Comparison of ENCODE assay signal across 1 cellular context in genomic region chr6:89352329-89353117, GRCh38.
TF ChIP-seq lines count a peak whose summit lies in the region.

Gene UBE2J1 (minus strand): TSS chr6:89352722. CDS start chr6:89352569, 153 bp downstream.

TF ChIP-seq in HepG2, 621 proteins besides CTCF, POLR2A, EP300 and RAD21 (continued from another document and continues in another):
- 0 out of 2 replicates have a peak, but pooled peaks have one; percentile 10 for TF ChIP-seq HMGXB3 (CRISPR knock-in tag; IDR thresholded peaks at IDR 0.05; ENCODE audit: borderline replicate concordance)
- 0 out of 2 replicates have a peak, but pooled peaks have one; percentile 56 for TF ChIP-seq ZNF615 (CRISPR knock-in tag; IDR thresholded peaks at IDR 0.05; ENCODE audit: borderline replicate concordance)
- TF ChIP-seq GABPA (IDR thresholded peaks at IDR 0.05; ENCODE audit: low read depth, low read length): no peak; the same call in 1 of the 2 replicates
- no peak for TF ChIP-seq GABPA (CRISPR knock-in tag; IDR thresholded peaks at IDR 0.05; ENCODE audit: low read depth)
- TF ChIP-seq TP53 (CRISPR knock-in tag; conservative IDR thresholded peaks at IDR 0.05): no peak
- TF ChIP-seq GPN1 (CRISPR knock-in tag; IDR thresholded peaks at IDR 0.05; ENCODE audit: borderline replicate concordance): no peak; the same call in 1 of the 2 replicates
- TF ChIP-seq ATF6 (CRISPR knock-in tag; conservative IDR thresholded peaks at IDR 0.05): no peak
- TF ChIP-seq ZBTB1 (CRISPR knock-in tag; IDR thresholded peaks at IDR 0.05; ENCODE audit: borderline replicate concordance): peak; percentile 71; the same call in 1 of the 2 replicates
- 0 out of 2 replicates have a peak, but pooled peaks have one; percentile 42 for TF ChIP-seq SAFB2 (CRISPR knock-in tag; IDR thresholded peaks at IDR 0.05; ENCODE audit: borderline replicate concordance, low read depth)
- TF ChIP-seq DR1 (CRISPR knock-in tag; IDR thresholded peaks at IDR 0.05): no peak; the same call in 1 of the 2 replicates
- TF ChIP-seq MYC (CRISPR knock-in tag; IDR thresholded peaks at IDR 0.05; ENCODE audit: borderline replicate concordance): peak; percentile 73
- peak; percentile 70 for TF ChIP-seq ZNF350 (CRISPR knock-in tag; IDR thresholded peaks at IDR 0.05; ENCODE audit: borderline replicate concordance, low read depth)
- no peak for TF ChIP-seq U2AF2 (IDR thresholded peaks at IDR 0.05; ENCODE audit: low read depth, low read length)
- peak; percentile 65; the same call in 1 of the 2 replicates for TF ChIP-seq ZBTB10 (CRISPR knock-in tag; IDR thresholded peaks at IDR 0.05; ENCODE audit: borderline replicate concordance)
- no peak for TF ChIP-seq GTF2F1 (IDR thresholded peaks at IDR 0.05; ENCODE audit: low read length)
- TF ChIP-seq ZNF354B (CRISPR knock-in tag; IDR thresholded peaks at IDR 0.05): no peak
- TF ChIP-seq DBP (CRISPR knock-in tag; IDR thresholded peaks at IDR 0.05; ENCODE audit: not compliant biosample characterization): no peak
- 0 out of 2 replicates have a peak, but pooled peaks have one; percentile 46 for TF ChIP-seq REL (CRISPR knock-in tag; conservative IDR thresholded peaks at IDR 0.05)
- TF ChIP-seq HIVEP1 (CRISPR knock-in tag; IDR thresholded peaks at IDR 0.05): no peak
- TF ChIP-seq DRAP1 (CRISPR knock-in tag; IDR thresholded peaks at IDR 0.05): 0 out of 2 replicates have a peak, but pooled peaks have one; percentile 50
- TF ChIP-seq ZNF3 (CRISPR knock-in tag; IDR thresholded peaks at IDR 0.05): no peak
- TF ChIP-seq HES4 (CRISPR knock-in tag; IDR thresholded peaks at IDR 0.05; ENCODE audit: borderline replicate concordance): peak; percentile 69; the same call in 1 of the 2 replicates
- no peak for TF ChIP-seq ZNF770 (CRISPR knock-in tag; IDR thresholded peaks at IDR 0.05)
- TF ChIP-seq ZNF782 (CRISPR knock-in tag; IDR thresholded peaks at IDR 0.05; ENCODE audit: borderline replicate concordance): peak; percentile 94
- no peak for TF ChIP-seq KAT2B (IDR thresholded peaks at IDR 0.05; ENCODE audit: borderline replicate concordance, low read depth, low read length)
- TF ChIP-seq ZNF280D (CRISPR knock-in tag; IDR thresholded peaks at IDR 0.05): peak; percentile 56; the same call in 1 of the 2 replicates
- TF ChIP-seq ZNF646 (CRISPR knock-in tag; IDR thresholded peaks at IDR 0.05): 0 out of 2 replicates have a peak, but pooled peaks have one; percentile 28
- no peak for TF ChIP-seq GLMP (CRISPR knock-in tag; IDR thresholded peaks at IDR 0.05; ENCODE audit: borderline replicate concordance)
- no peak for TF ChIP-seq SOX5 (CRISPR knock-in tag; IDR thresholded peaks at IDR 0.05; ENCODE audit: borderline replicate concordance)
